In genomic region chr16:56811602-56812001, GRCh38 we compare ENCODE assay signal across 15 cellular contexts. TPM values are rescaled to one million over a fixed set of nuclear protein-coding genes. Genes with fewer than 3 reads are reported as not detected.
DNase-seq lines count a peak whose midpoint lies in the region; ATAC-seq, FAIRE-seq and TF ChIP-seq lines count a peak whose summit lies in the region.
"Not testable (repeated sequence)": the region's sequence is repeated elsewhere in the genome, so short reads cannot be mapped to it uniquely, and the experiment has no call there.
"Had no signal": no experiment of that assay in that cellular context is flagged by ENCODE, and none has a peak within 500 bp of the region (broad histone marks: within the 10 kb centered on the region; RNA-seq: fewer than 3 reads in every experiment).

No MANE protein-coding gene starts in this region.

- peak overlapping the region; percentile 92 for H3K27ac Mint-ChIP-seq in osteocyte (ENCODE audit: unreplicated experiment)

- not testable (repeated sequence) for H3K36me3 ChIP-seq in PC-9 (ENCODE audit: low read depth); HepG2 (replicated peaks in 1 of 2; ENCODE audit: control insufficient read depth in 1 of 2, insufficient read depth in 2 of 2, low read length in 2 of 2); smooth muscle cell (ENCODE audit: low read depth)
- H3K36me3 ChIP-seq in K562 (ENCODE audit: control insufficient read depth, insufficient read depth, low read length), result peaks cover 35% of the 10 kb centered on the region

- H3K27me3 Mint-ChIP-seq in osteocyte (ENCODE audit: unreplicated experiment), result not testable (repeated sequence)

- not testable (repeated sequence) for H3K79me2 ChIP-seq in PC-9 (ENCODE audit: low read depth); K562 (ENCODE audit: control insufficient read depth, insufficient read depth, low read length); HepG2 (ENCODE audit: insufficient read depth, low read length); smooth muscle cell (ENCODE audit: low read depth)

- TF ChIP-seq CTCF in A549 (IDR thresholded peaks at IDR 0.05); PC-9 (conservative IDR thresholded peaks at IDR 0.05); K562 (IDR thresholded peaks at IDR 0.05 in 2 of 3, conservative IDR thresholded peaks at IDR 0.05 in 1 of 3; ENCODE audit: insufficient read depth in 2 of 3, low read depth in 1 of 3, low read length in 3 of 3); HepG2 (CRISPR knock-in tag; IDR thresholded peaks at IDR 0.05); osteocyte (IDR thresholded peaks at IDR 0.05); smooth muscle cell (IDR thresholded peaks at IDR 0.05; ENCODE audit: borderline replicate concordance, insufficient read depth, poor library complexity, severe bottlenecking): not testable (repeated sequence)

- in situ Hi-C loops in K562 (cut with MboI); HepG2 (cut with HindIII; ENCODE audit: extremely low pct_ligation_motif_present, low pct_unique_long_range_greater_than_20kb): not testable (repeated sequence)

- not testable (repeated sequence) for H3K9me3 Mint-ChIP-seq in osteocyte (ENCODE audit: unreplicated experiment)

- not testable (repeated sequence) for H3K9ac ChIP-seq in K562 (ENCODE audit: insufficient read depth in 1 of 2, low read depth in 2 of 2, low read length in 2 of 2); HepG2 (ENCODE audit: insufficient read depth, low read depth, low read length); smooth muscle cell (ENCODE audit: low read depth)

- not testable (repeated sequence) for FAIRE-seq in A549 (lab: Jason Lieb, UNC); K562 (lab: Jason Lieb, UNC); HepG2 (lab: Jason Lieb, UNC)

- H3K27me3 ChIP-seq in PC-9 (ENCODE audit: insufficient read depth, low read depth); K562 (ENCODE audit: control insufficient read depth in 2 of 2, insufficient read depth in 2 of 2, low read length in 2 of 2); HepG2 (ENCODE audit: control insufficient read depth in 1 of 2, insufficient read depth in 2 of 2, low read length in 2 of 2); smooth muscle cell (ENCODE audit: low read depth): not testable (repeated sequence)

- CTCF ChIA-PET in A549 (lab: Yijun Ruan, JAX), result interaction anchor here (0.6 to 1.8 kb wide), 3 partner anchors 18 to 1280 kb away, joined by 3 to 6 read pairs (median 4); no protein-coding TSS in a partner anchor
- CTCF ChIA-PET in PC-9 (lab: Charles Lee), result interaction anchor here (0.6 to 0.7 kb wide), 2 partner anchors 15 to 110 kb away, joined by 4 read pairs; no protein-coding TSS in a partner anchor
- CTCF ChIA-PET in K562 (lab: Yijun Ruan, JAX; ENCODE audit: low intra/inter-chr PET ratio); HepG2 (lab: Yijun Ruan, JAX; ENCODE audit: low intra/inter-chr PET ratio, low total read pairs): not testable (repeated sequence)

- H3F3A ChIP-seq in PC-9 (ENCODE audit: insufficient read depth, low read depth) (peaks cover 24% of the 10 kb centered on the region), smooth muscle cell (ENCODE audit: low read depth) (peaks cover 16% of the 10 kb centered on the region)

- H3K4me3 Mint-ChIP-seq in osteocyte (ENCODE audit: unreplicated experiment), result not testable (repeated sequence)

- not testable (repeated sequence) for ATAC-seq in A549, K562, HepG2

- TF ChIP-seq EP300 in A549 (IDR thresholded peaks at IDR 0.05); K562 (IDR thresholded peaks at IDR 0.05; ENCODE audit: low read length); HepG2 (IDR thresholded peaks at IDR 0.05; ENCODE audit: low read depth in 2 of 2, low read length in 2 of 2); HepG2 (CRISPR knock-in tag; IDR thresholded peaks at IDR 0.05; ENCODE audit: borderline replicate concordance): not testable (repeated sequence)

- peaks cover 56% of the 10 kb centered on the region for H3K4me1 Mint-ChIP-seq in osteocyte (ENCODE audit: unreplicated experiment)

- H3K36me3 Mint-ChIP-seq in osteocyte (ENCODE audit: unreplicated experiment), result peaks cover 13% of the 10 kb centered on the region

- H3K27ac ChIP-seq in A549 (peak overlapping the region; percentile 86 to 87), PC-9 (peak overlapping the region; percentile 47; the same call in 1 of the 2 replicates), smooth muscle cell (ENCODE audit: low read depth) (peak overlapping the region; percentile 68)
- H3K27ac ChIP-seq in K562 (ENCODE audit: extremely low read depth, low read depth, low read length); HepG2 (ENCODE audit: extremely low read length, insufficient read depth, low read length): not testable (repeated sequence)

- POLR2A ChIA-PET in A549 (lab: Yijun Ruan, JAX); PC-9 (lab: Charles Lee; ENCODE audit: unreplicated experiment): not testable (repeated sequence)
- POLR2A ChIA-PET in K562 (lab: Yijun Ruan, JAX), result interaction anchor here (0.7 to 1.0 kb wide), 2 partner anchors 31 to 43 kb away, joined by 3 read pairs; no protein-coding TSS in a partner anchor
- POLR2A ChIA-PET in HepG2 (lab: Yijun Ruan, JAX), result interaction anchor here (0.7 kb wide), 1 partner anchor 412 kb away, joined by 3 read pairs; no protein-coding TSS in a partner anchor

- TF ChIP-seq RAD21 in A549 (conservative IDR thresholded peaks at IDR 0.05 in 1 of 2, IDR thresholded peaks at IDR 0.05 in 1 of 2); K562 (CRISPR knock-in tag; conservative IDR thresholded peaks at IDR 0.05 in 1 of 2, IDR thresholded peaks at IDR 0.05 in 1 of 2); HepG2 (CRISPR knock-in tag; IDR thresholded peaks at IDR 0.05): not testable (repeated sequence)

- H3K4me1 ChIP-seq in A549 (peaks cover 82% of the 10 kb centered on the region), PC-9 (replicated peaks; ENCODE audit: insufficient read depth) (peaks cover 32% of the 10 kb centered on the region), HepG2 (ENCODE audit: insufficient read depth, low read length) (peaks cover 80% of the 10 kb centered on the region), smooth muscle cell (ENCODE audit: low read depth) (peaks cover 22% of the 10 kb centered on the region)
- not testable (repeated sequence) for H3K4me1 ChIP-seq in K562 (replicated peaks in 1 of 2; ENCODE audit: control insufficient read depth in 2 of 2, insufficient read depth in 2 of 2, low read length in 2 of 2)

- H4K20me1 ChIP-seq in PC-9 (ENCODE audit: insufficient read depth); K562 (replicated peaks; ENCODE audit: control insufficient read depth, insufficient read depth, low read length); HepG2 (ENCODE audit: insufficient read depth, low read length); smooth muscle cell (ENCODE audit: low read depth): not testable (repeated sequence)

- 85% methylated on average over 5 of the region's 5 CpGs for WGBS in A549 (ENCODE audit: missing lambda C conversion rate)
- 95% methylated on average over 5 of the region's 5 CpGs for WGBS in K562 (ENCODE audit: insufficient coverage, low coverage, missing lambda C conversion rate)
- 83% methylated on average over 5 of the region's 5 CpGs for whole genome bisulfite sequencing in HepG2 (ENCODE audit: low lambda C conversion rate)
- WGBS in smooth muscle cell (ENCODE audit: low lambda C conversion rate), result 86% methylated on average over 5 of the region's 5 CpGs

- not testable (repeated sequence) for TF ChIP-seq POLR2A in A549 (IDR thresholded peaks at IDR 0.05; ENCODE audit: low read length); K562 (conservative IDR thresholded peaks at IDR 0.05); HepG2 (IDR thresholded peaks at IDR 0.05; ENCODE audit: insufficient read depth in 1 of 2, low read depth in 2 of 2, low read length in 2 of 2)

- not testable (repeated sequence) for H3K9me2 ChIP-seq in PC-9 (ENCODE audit: insufficient read depth)

- not testable (repeated sequence) for DNase-seq in A549 (ENCODE audit: low read depth in 1 of 2, low spot score in 1 of 2); PC-9; K562 (ENCODE audit: extremely low read depth in 1 of 4, low spot score in 3 of 4); HepG2 (ENCODE audit: low spot score); osteocyte (ENCODE audit: extremely low spot score, unreplicated experiment); smooth muscle cell (lab: John Stamatoyannopoulos, UW; ENCODE audit: unreplicated experiment)

- intact Hi-C loops in PC-9 (cut with micrococcal nuclease; ENCODE audit: unreplicated experiment); K562 (cut with micrococcal nuclease): not testable (repeated sequence)
- intact Hi-C loops in HepG2 (cut with micrococcal nuclease; ENCODE audit: unreplicated experiment), result loop anchor here (5.0 kb wide), 1 partner anchor 121 kb away; the partner anchor contains the start of gene HERPUD1

- H3K4me3 ChIP-seq in A549; PC-9; K562; HepG2 (replicated peaks in 1 of 3; ENCODE audit: insufficient read depth in 1 of 3, low read depth in 2 of 3, low read length in 3 of 3); smooth muscle cell: not testable (repeated sequence)

- H3K9me1 ChIP-seq in K562 (ENCODE audit: control insufficient read depth, insufficient read depth, low read length), result not testable (repeated sequence)

- BruUV-seq in PC-9 (replicated peaks; lab: Mats Ljungman, UMichigan); K562 (replicated peaks; lab: Mats Ljungman, UMichigan); HepG2 (replicated peaks; lab: Mats Ljungman, UMichigan): not testable (repeated sequence)

- peak overlapping the region; percentile 83; the same call in 2 of the 3 replicates for H3K4me2 ChIP-seq in A549
- H3K4me2 ChIP-seq in PC-9; K562 (ENCODE audit: insufficient read depth, low read length); HepG2 (ENCODE audit: low read depth, low read length); smooth muscle cell: not testable (repeated sequence)

- not testable (repeated sequence) for H2AFZ ChIP-seq in PC-9; K562 (ENCODE audit: low read depth, low read length); HepG2 (ENCODE audit: low read length); smooth muscle cell (ENCODE audit: low read depth)

- H3K9me3 ChIP-seq in A549; PC-9 (ENCODE audit: insufficient read depth, low read depth); K562 (replicated peaks; ENCODE audit: control insufficient read depth, insufficient read depth, low read depth, low read length); HepG2 (ENCODE audit: low read length); smooth muscle cell (replicated peaks; ENCODE audit: low read depth): not testable (repeated sequence)

RNA-seq across cellular contexts. Expression of gene SLC12A3, which starts 53.4 kb away (rescaled TPM):
- 0.01 and 0.09 TPM in 2 replicates for polyA plus RNA-seq in A549 (2011; rRNA removed)
- polyA plus RNA-seq in A549 (2012; cell fraction: cytosol; rRNA removed), result 0.05 and 0.06 TPM in 2 replicates
- polyA plus RNA-seq in A549 (2012; cell fraction: nucleus; rRNA removed), result 0.11 and 0.12 TPM in 2 replicates
- polyA plus RNA-seq in A549 (2017; fragmentation: RNase III; extraction: RNeasy Plus Mini Kit Qiagen cat#74134 plus additional on column Dnase treatment), result 0.08 TPM in 1 of 3 replicates, not detected in the others
- 0.08 TPM in 1 of 2 replicates, not detected in the other for polyA minus RNA-seq in A549 (2011; rRNA and poly(A)+ RNA removed)
- total RNA-seq in PC-9 (2021), result 0.26 and 0.70 TPM in 2 replicates
- total RNA-seq in K562 (2011; cell fraction: chromatin; rRNA removed; ENCODE audit: low replicate concordance), result not detected in 2 replicates
- not detected in 2 replicates for total RNA-seq in K562 (2011; cell fraction: nucleolus; rRNA removed)
- total RNA-seq in K562 (2011; cell fraction: nucleoplasm; rRNA removed), result not detected in 2 replicates
- total RNA-seq in K562 (2014; rRNA removed), result not detected in 2 replicates
- not detected in 2 replicates for total RNA-seq in K562 (2014; rRNA removed; fragmentation: Illumina TruSeq; extraction: Trizol)
- not detected in 2 replicates for total RNA-seq in K562 (2015; rRNA removed; fragmentation: Illumina TruSeq; extraction: Trizol)
- not detected in 2 replicates for total RNA-seq in K562 (2021)
- polyA plus RNA-seq in K562 (2011; rRNA removed), result not detected in 2 replicates
- not detected in 2 replicates for polyA plus RNA-seq in K562 (2011; cell fraction: cytosol; rRNA removed)
- 0.04 TPM in 1 of 2 replicates, not detected in the other for polyA plus RNA-seq in K562 (2011; cell fraction: nucleus; rRNA removed)
- 0.01 TPM in 1 of 2 replicates, not detected in the other for polyA plus RNA-seq in K562 (2012)
- polyA plus RNA-seq in K562 (2014; fragmentation: Illumina TruSeq; extraction: Trizol), result not detected in 2 replicates
- polyA plus RNA-seq in K562 (2014; fragmentation: Nextera tagmentation; extraction: Ambion mirVana), result not detected
- not detected in 2 replicates for polyA plus RNA-seq in K562 (2014; rRNA removed)
- polyA minus RNA-seq in K562 (2011; rRNA and poly(A)+ RNA removed), result not detected in 2 replicates
- 0.95 and 1.3 TPM in 2 replicates for polyA minus RNA-seq in K562 (2011; cell fraction: cytosol; rRNA and poly(A)+ RNA removed)
- polyA minus RNA-seq in K562 (2011; cell fraction: nucleus; rRNA and poly(A)+ RNA removed), result 0.13 TPM in 1 of 2 replicates, not detected in the other
- not detected in 2 replicates for total RNA-seq in HepG2 (2016; rRNA removed; fragmentation: Illumina TruSeq; extraction: Trizol)
- 0.35 TPM in 1 of 2 replicates, not detected in the other for total RNA-seq in HepG2 (2016; cell fraction: cytosol; rRNA removed; fragmentation: Illumina TruSeq; extraction: Trizol; ENCODE audit: low read depth)
- total RNA-seq in HepG2 (2016; cell fraction: insoluble cytoplasmic fraction; rRNA removed; fragmentation: Illumina TruSeq; extraction: Trizol), result not detected in 2 replicates
- 0.07 and 0.40 TPM in 2 replicates for total RNA-seq in HepG2 (2016; cell fraction: membrane; rRNA removed; fragmentation: Illumina TruSeq; extraction: Trizol)
- total RNA-seq in HepG2 (2016; cell fraction: nucleus; rRNA removed; fragmentation: Illumina TruSeq; extraction: Trizol), result not detected in 2 replicates
- polyA plus RNA-seq in HepG2 (2011; rRNA removed), result 5.1 and 6.2 TPM in 2 replicates
- polyA plus RNA-seq in HepG2 (2011; cell fraction: cytosol; rRNA removed), result 1.6 and 1.7 TPM in 2 replicates
- 21.0 and 30.1 TPM in 2 replicates for polyA plus RNA-seq in HepG2 (2011; cell fraction: nucleus; rRNA removed)
- polyA plus RNA-seq in HepG2 (2012), result 1.9 and 3.9 TPM in 2 replicates
- not detected in 2 replicates for polyA plus RNA-seq in HepG2 (2016; cell fraction: cytosol; fragmentation: Illumina TruSeq; extraction: Trizol; ENCODE audit: low read depth)
- not detected in 2 replicates for polyA plus RNA-seq in HepG2 (2016; cell fraction: insoluble cytoplasmic fraction; fragmentation: Illumina TruSeq; extraction: Trizol; ENCODE audit: low read depth)
- polyA plus RNA-seq in HepG2 (2016; cell fraction: membrane; fragmentation: Illumina TruSeq; extraction: Trizol; ENCODE audit: low read depth), result not detected in 2 replicates
- not detected in 2 replicates for polyA plus RNA-seq in HepG2 (2016; cell fraction: nucleus; fragmentation: Illumina TruSeq; extraction: Trizol; ENCODE audit: insufficient read depth, low read depth)
- 8.9 and 232 TPM in 2 replicates for polyA minus RNA-seq in HepG2 (2011; rRNA and poly(A)+ RNA removed; ENCODE audit: low replicate concordance)
- polyA minus RNA-seq in HepG2 (2011; cell fraction: cytosol; rRNA and poly(A)+ RNA removed), result 2.2 and 2.3 TPM in 2 replicates
- polyA minus RNA-seq in HepG2 (2011; cell fraction: nucleus; rRNA and poly(A)+ RNA removed), result 7.0 and 7.5 TPM in 2 replicates
- total RNA-seq in osteocyte, result not detected in 2 replicates
- total RNA-seq in smooth muscle cell, result not detected in 2 replicates
- not detected in 2 replicates for polyA plus RNA-seq in smooth muscle cell
- total RNA-seq: A172; A673; CD4-positive, alpha-beta memory T cell; CD4-positive, CD25-positive, alpha-beta regulatory T cell; CD8-positive, alpha-beta memory T cell; Daoy; G401 had no signal
- polyA plus RNA-seq: AG04450; CD14-positive monocyte; CD4-positive, alpha-beta memory T cell; CD4-positive, CD25-positive, alpha-beta regulatory T cell; CD8-positive, alpha-beta memory T cell had no signal
